1 cellular context compared by ENCODE assay signal in genomic region chr6:159790149-159790946, GRCh38.
TF ChIP-seq lines count a peak whose summit lies in the region.

TSS of gene MRPL18 (plus strand) at chr6:159790467. CDS start at chr6:159790588, 121 bp downstream.

TF ChIP-seq in HepG2, 621 proteins besides CTCF, POLR2A, EP300 and RAD21 (continued from another document and continues in another):
- peak; percentile 82 for TF ChIP-seq POLR2G (IDR thresholded peaks at IDR 0.05; ENCODE audit: low read depth, low read length)
- peak; percentile 93; the same call in 1 of the 2 replicates for TF ChIP-seq ZNF816 (CRISPR knock-in tag; IDR thresholded peaks at IDR 0.05; ENCODE audit: borderline replicate concordance)
- TF ChIP-seq NR2F2 (IDR thresholded peaks at IDR 0.05; ENCODE audit: borderline replicate concordance, low read depth), result no peak
- no peak for TF ChIP-seq MAFF (IDR thresholded peaks at IDR 0.05; ENCODE audit: low read depth, low read length)
- no peak for TF ChIP-seq ZNF263 (CRISPR knock-in tag; IDR thresholded peaks at IDR 0.05)
- TF ChIP-seq SP2 (CRISPR knock-in tag; IDR thresholded peaks at IDR 0.05), result peak; percentile 93
- 0 out of 2 replicates have a peak, but pooled peaks have one; percentile 49 for TF ChIP-seq ZNF782 (CRISPR knock-in tag; IDR thresholded peaks at IDR 0.05; ENCODE audit: borderline replicate concordance)
- peak; percentile 95 for TF ChIP-seq POLR2AphosphoS5 (IDR thresholded peaks at IDR 0.05; ENCODE audit: low read depth, low read length)
- no peak for TF ChIP-seq FOXP1 (IDR thresholded peaks at IDR 0.05)
- TF ChIP-seq FOXP1 (CRISPR knock-in tag; IDR thresholded peaks at IDR 0.05), result no peak
- TF ChIP-seq ZNF260 (CRISPR knock-in tag; IDR thresholded peaks at IDR 0.05; ENCODE audit: borderline replicate concordance, low read depth), result no peak
- no peak for TF ChIP-seq ZNF7 (CRISPR knock-in tag; IDR thresholded peaks at IDR 0.05)
- TF ChIP-seq NR0B2 (CRISPR knock-in tag; IDR thresholded peaks at IDR 0.05), result no peak
- no peak for TF ChIP-seq LBX2 (CRISPR knock-in tag; IDR thresholded peaks at IDR 0.05; ENCODE audit: borderline replicate concordance)
- no peak; the same call in 1 of the 2 replicates for TF ChIP-seq KLF15 (CRISPR knock-in tag; IDR thresholded peaks at IDR 0.05; ENCODE audit: borderline replicate concordance)
- no peak for TF ChIP-seq ZNF296 (CRISPR knock-in tag; conservative IDR thresholded peaks at IDR 0.05)
- TF ChIP-seq TAF15 (IDR thresholded peaks at IDR 0.05; ENCODE audit: low read depth, low read length, poor library complexity, severe bottlenecking), result no peak
- TF ChIP-seq ZNF512B (CRISPR knock-in tag; IDR thresholded peaks at IDR 0.05; ENCODE audit: borderline replicate concordance), result no peak
- TF ChIP-seq ZNF597 (CRISPR knock-in tag; IDR thresholded peaks at IDR 0.05), result no peak
- no peak for TF ChIP-seq FOSL2 (CRISPR knock-in tag; IDR thresholded peaks at IDR 0.05)
- peak; percentile 89 for TF ChIP-seq CREB1 (IDR thresholded peaks at IDR 0.05)
- TF ChIP-seq CREB1 (CRISPR knock-in tag; IDR thresholded peaks at IDR 0.05), result peak; percentile 89
- TF ChIP-seq SIN3B (IDR thresholded peaks at IDR 0.05; ENCODE audit: low read length), result no peak
- no peak for TF ChIP-seq PAX8 (CRISPR knock-in tag; IDR thresholded peaks at IDR 0.05; ENCODE audit: borderline replicate concordance)
- no peak; the same call in 1 of the 2 replicates for TF ChIP-seq ZIK1 (CRISPR knock-in tag; IDR thresholded peaks at IDR 0.05; ENCODE audit: borderline replicate concordance, low read depth)
- TF ChIP-seq ZFX (CRISPR knock-in tag; IDR thresholded peaks at IDR 0.05; ENCODE audit: low read depth), result peak; percentile 48
- peak; percentile 73 for TF ChIP-seq RBFOX2 (IDR thresholded peaks at IDR 0.05; ENCODE audit: low read depth, low read length)
- TF ChIP-seq BHLHE40 (IDR thresholded peaks at IDR 0.05; ENCODE audit: low read length), result no peak
- TF ChIP-seq EED (CRISPR knock-in tag; IDR thresholded peaks at IDR 0.05), result peak; percentile 72; the same call in 1 of the 2 replicates
- no peak for TF ChIP-seq SIX4 (CRISPR knock-in tag; IDR thresholded peaks at IDR 0.05)
- no peak for TF ChIP-seq ZBTB7B (CRISPR knock-in tag; IDR thresholded peaks at IDR 0.05)
- peak; percentile 46; the same call in 1 of the 2 replicates for TF ChIP-seq HBP1 (CRISPR knock-in tag; IDR thresholded peaks at IDR 0.05; ENCODE audit: low read depth)
- TF ChIP-seq MIER2 (CRISPR knock-in tag; IDR thresholded peaks at IDR 0.05), result no peak
- TF ChIP-seq ZNF180 (CRISPR knock-in tag; IDR thresholded peaks at IDR 0.05; ENCODE audit: borderline replicate concordance, low read depth), result no peak
- peak; percentile 36; the same call in 1 of the 2 replicates for TF ChIP-seq ZGPAT (CRISPR knock-in tag; IDR thresholded peaks at IDR 0.05)
- no peak for TF ChIP-seq SMAD9 (CRISPR knock-in tag; IDR thresholded peaks at IDR 0.05)
- TF ChIP-seq GABPA (IDR thresholded peaks at IDR 0.05; ENCODE audit: low read depth, low read length), result peak; percentile 72
- TF ChIP-seq GABPA (CRISPR knock-in tag; IDR thresholded peaks at IDR 0.05; ENCODE audit: low read depth), result peak; percentile 90
- TF ChIP-seq NONO (IDR thresholded peaks at IDR 0.05), result no peak
- peak; percentile 38 for TF ChIP-seq NONO (CRISPR knock-in tag; conservative IDR thresholded peaks at IDR 0.05)
- TF ChIP-seq DMTF1 (CRISPR knock-in tag; IDR thresholded peaks at IDR 0.05), result no peak
- no peak; the same call in 1 of the 2 replicates for TF ChIP-seq TFAP4 (IDR thresholded peaks at IDR 0.05; ENCODE audit: borderline replicate concordance, low read depth)
- TF ChIP-seq MEIS2 (CRISPR knock-in tag; IDR thresholded peaks at IDR 0.05), result no peak; the same call in none of the 2 replicates
- no peak for TF ChIP-seq HES4 (CRISPR knock-in tag; IDR thresholded peaks at IDR 0.05; ENCODE audit: borderline replicate concordance)
- TF ChIP-seq HNF1B (CRISPR knock-in tag; IDR thresholded peaks at IDR 0.05), result peak; percentile 14; the same call in 1 of the 2 replicates
- TF ChIP-seq MXD1 (CRISPR knock-in tag; IDR thresholded peaks at IDR 0.05), result no peak
- TF ChIP-seq ZNF224 (CRISPR knock-in tag; IDR thresholded peaks at IDR 0.05), result peak; percentile 68; the same call in 1 of the 2 replicates
- TF ChIP-seq TIGD3 (CRISPR knock-in tag; IDR thresholded peaks at IDR 0.05; ENCODE audit: borderline replicate concordance), result no peak
- peak; percentile 70 for TF ChIP-seq ZFP91 (CRISPR knock-in tag; IDR thresholded peaks at IDR 0.05; ENCODE audit: borderline replicate concordance)
- TF ChIP-seq GFI1 (CRISPR knock-in tag; IDR thresholded peaks at IDR 0.05; ENCODE audit: borderline replicate concordance), result peak; percentile 28; the same call in 1 of the 2 replicates
- TF ChIP-seq CBFB (CRISPR knock-in tag; IDR thresholded peaks at IDR 0.05), result no peak; the same call in 1 of the 2 replicates
- no peak for TF ChIP-seq JARID2 (CRISPR knock-in tag; IDR thresholded peaks at IDR 0.05; ENCODE audit: insufficient replicate concordance)
